Comparison of ENCODE assay signal across 8 cellular contexts in the genomic region with DNA sequence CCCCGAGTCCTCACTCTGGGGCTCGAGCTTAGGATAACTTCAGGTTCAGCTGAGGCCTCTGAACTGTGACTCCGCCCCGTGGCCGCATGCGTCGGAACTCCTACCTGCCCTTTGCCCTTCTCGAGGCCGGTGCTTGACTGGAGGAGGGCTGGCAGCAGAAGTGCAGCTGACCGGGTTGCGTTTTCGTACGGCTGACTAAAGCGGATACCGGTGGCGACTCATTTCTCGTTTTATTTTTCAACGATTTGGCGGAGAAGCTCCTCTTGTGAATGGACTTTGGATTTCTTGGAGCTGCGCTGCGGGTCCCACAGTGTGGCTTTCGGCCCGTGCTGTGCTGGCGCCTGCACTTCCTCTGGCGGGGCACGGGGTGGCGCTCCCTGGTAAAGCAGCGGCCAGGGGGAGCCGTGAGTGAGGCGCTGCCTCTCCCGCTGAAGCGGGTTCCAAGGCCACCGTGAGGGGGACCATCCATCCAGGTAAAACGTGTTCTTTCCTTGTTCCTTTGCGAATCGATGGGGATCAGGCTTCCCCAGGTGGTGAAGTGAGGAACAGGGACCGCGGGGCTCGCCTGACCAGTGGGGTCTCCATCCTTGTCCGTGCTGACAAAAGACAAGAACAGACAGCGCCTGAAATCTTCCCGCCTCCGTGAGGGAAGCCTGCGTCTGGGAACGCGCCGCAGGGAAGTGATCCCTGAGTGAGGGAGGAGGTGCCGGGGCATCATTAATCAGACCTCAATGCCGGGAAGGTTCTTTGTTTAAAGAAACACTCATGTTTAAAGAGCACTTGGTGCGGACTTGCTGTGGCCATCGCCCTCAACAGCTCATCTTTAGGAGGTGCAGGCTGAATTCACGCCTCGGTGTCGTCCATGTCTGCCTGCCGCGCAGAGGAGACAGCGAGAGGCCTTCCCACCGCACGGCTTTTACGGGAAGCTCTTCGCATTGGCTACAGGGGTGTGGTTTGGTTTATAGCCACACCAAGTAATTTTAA. TPM values are rescaled to one million over a fixed set of nuclear protein-coding genes. Genes with fewer than 3 reads are reported as not detected.
A peak's percentile ranks its signal among the peaks of the same experiment; 100 is the strongest.
DNase-seq lines count a peak whose midpoint lies in the region; ATAC-seq and TF ChIP-seq lines count a peak whose summit lies in the region.

No MANE protein-coding gene starts in this region.

- H3K9me3 ChIP-seq in Karpas-422 (ENCODE audit: low read length) = no peaks in the 10 kb centered on the region
- no peaks in the 10 kb centered on the region for H3K9me3 ChIP-seq in stomach

- H3K27ac Mint-ChIP-seq in neural crest cell (ENCODE audit: unreplicated experiment) = peak overlapping the region; percentile 98

- H3K4me1 Mint-ChIP-seq in neural crest cell = peaks cover 28% of the 10 kb centered on the region

- no peaks in the 10 kb centered on the region for H3K79me2 ChIP-seq in Karpas-422 (ENCODE audit: low read length)

- H3K27me3 Mint-ChIP-seq in neural crest cell (ENCODE audit: low read depth) = no peaks in the 10 kb centered on the region

- intact Hi-C loops in stomach (cut with DNase I; ENCODE audit: low total_unique reads) = loop anchor here (10.0 kb wide), 1 partner anchor 735 kb away; no protein-coding TSS in a partner anchor

- no peaks in the 10 kb centered on the region for H3K9me3 Mint-ChIP-seq in neural crest cell

- H2AFZ ChIP-seq in Karpas-422 (ENCODE audit: low read length) = peak overlapping the region; percentile 77

- DNase-seq in DMS79 treated with DMSO at 0.1 percent for 48 hours (lab: John Stamatoyannopoulos, UW) = peak; percentile 92
- DNase-seq in Karpas-422 = peak; percentile 83
- DNase-seq in RPMI7951 (ENCODE audit: low read depth) = peak; percentile 66
- DNase-seq in activated T-helper 9 cell treated with anti-CD3 and anti-CD28 coated beads, Interleukin-2, amount 50 U/mL, for 16 hours (ENCODE audit: low read depth) = peak; percentile 58
- peak; percentile 37 for DNase-seq in fibroblast of the conjunctiva (ENCODE audit: low read depth)
- peak; percentile 83 for DNase-seq in neural crest cell (ENCODE audit: low read depth, low spot score)
- DNase-seq in stomach = peak; percentile 75

- H3K36me3 ChIP-seq in Karpas-422 (ENCODE audit: insufficient read depth, low read length) (no peaks in the 10 kb centered on the region), stomach (no peaks in the 10 kb centered on the region)

- no peak for TF ChIP-seq EP300 in stomach (IDR thresholded peaks at IDR 0.05)

- H3K4me1 ChIP-seq in Karpas-422 (ENCODE audit: low read length) (peaks cover 13% of the 10 kb centered on the region), stomach (peaks cover 6 to 33% (median 21%) of the 10 kb centered on the region in 4 donors)

- H3K9ac ChIP-seq in Karpas-422 (ENCODE audit: low read length) = peak overlapping the region; percentile 54

- H4K20me1 ChIP-seq in Karpas-422 (ENCODE audit: insufficient read depth, low read depth, low read length) = no peaks in the 10 kb centered on the region

- no peaks in the 10 kb centered on the region for H3K36me3 Mint-ChIP-seq in neural crest cell (ENCODE audit: low read depth)

- WGBS in stomach, 5 donors = 1 to 2% (median 1%) methylated on average over 42 to 61 of the region's 61 CpGs

- H3K9me2 ChIP-seq in Karpas-422 (replicated peaks; ENCODE audit: insufficient read depth, low read length) = no peaks in the 10 kb centered on the region

- H3K27me3 ChIP-seq in Karpas-422 (ENCODE audit: low read length) (no peaks in the 10 kb centered on the region), stomach (no peaks in the 10 kb centered on the region)

- ATAC-seq in GM21825 (IDR thresholded peaks at IDR 0.05; ENCODE audit: unreplicated experiment) = peak; percentile 97

- H3K4me2 ChIP-seq in Karpas-422 (ENCODE audit: low read depth, low read length, poor library complexity, severe bottlenecking) = peak overlapping the region; percentile 74

- peak overlapping the region; percentile 91 for H3K4me3 Mint-ChIP-seq in neural crest cell

- no peak overlapping the region for H3K27ac ChIP-seq in Karpas-422 (ENCODE audit: low read length)
- H3K27ac ChIP-seq in stomach = peak overlapping the region; percentile 45 to 80 (median 72)

- no peak for TF ChIP-seq POLR2A in stomach (IDR thresholded peaks at IDR 0.05)

- TF ChIP-seq CTCF in neural crest cell (conservative IDR thresholded peaks at IDR 0.05) (peak; percentile 98), stomach (IDR thresholded peaks at IDR 0.05) (peak in 5 of 7 experiments; percentile 94 to 99 (median 95))

- H3K4me3 ChIP-seq in Karpas-422 (ENCODE audit: low read length) (peak overlapping the region; percentile 64), stomach (peak overlapping the region; percentile 42 to 52 (median 46))

RNA-seq across cellular contexts. Expression of gene ERMARD, which starts 38.8 kb away (rescaled TPM):
- total RNA-seq in Karpas-422 (2014; rRNA removed; shearing (Covaris generic); ENCODE audit: low replicate concordance) = 12.6 and 38.5 TPM in 2 replicates
- 15.6 and 15.9 TPM in 2 replicates for total RNA-seq in RPMI7951 (2014; rRNA removed; shearing (Covaris generic))
- 24.2 and 26.3 TPM in 2 replicates for total RNA-seq in neural crest cell
- total RNA-seq in stomach = 10 to 100 TPM in 3 of 5 donors, 1 to 10 TPM in 2; 4.1 to 84.5 (median 13.8) TPM
- 10 to 100 TPM; 19.8 to 41.9 (median 21.8) TPM for polyA plus RNA-seq in stomach

RNA-seq across cellular contexts. Expression of gene DYNLT2, which starts 38.9 kb away (rescaled TPM):
- 5.8 and 6.1 TPM in 2 replicates for total RNA-seq in Karpas-422 (2014; rRNA removed; shearing (Covaris generic); ENCODE audit: low replicate concordance)
- 1.8 and 2.0 TPM in 2 replicates for total RNA-seq in RPMI7951 (2014; rRNA removed; shearing (Covaris generic))
- total RNA-seq in neural crest cell (2.8 TPM in 2 replicates), stomach (1 to 10 TPM in 3 of 5 donors, not detected in 2; 1.6 to 5.3 (median 2.0) TPM)
- polyA plus RNA-seq in stomach = 1 to 10 TPM in 1 of 3 donors, under 1 TPM in 2; 0.46 to 3.2 (median 1.00) TPM

Comparison
In these comparisons a context has a peak if more than half of its experiments do, and no peak if none do; other contexts are left out.
1. DNase-seq: peak in every context shown above with its lines; median percentile 92 in DMS79 treated with DMSO at 0.1 percent for 48 hours; 83 in Karpas-422; 83 in neural crest cell; 75 in stomach; 66 in RPMI7951; 58 in activated T-helper 9 cell treated with anti-CD3 and anti-CD28 coated beads, Interleukin-2, amount 50 U/mL, for 16 hours; 37 in fibroblast of the conjunctiva.